10 cellular contexts compared by ENCODE assay signal in the genomic region with DNA sequence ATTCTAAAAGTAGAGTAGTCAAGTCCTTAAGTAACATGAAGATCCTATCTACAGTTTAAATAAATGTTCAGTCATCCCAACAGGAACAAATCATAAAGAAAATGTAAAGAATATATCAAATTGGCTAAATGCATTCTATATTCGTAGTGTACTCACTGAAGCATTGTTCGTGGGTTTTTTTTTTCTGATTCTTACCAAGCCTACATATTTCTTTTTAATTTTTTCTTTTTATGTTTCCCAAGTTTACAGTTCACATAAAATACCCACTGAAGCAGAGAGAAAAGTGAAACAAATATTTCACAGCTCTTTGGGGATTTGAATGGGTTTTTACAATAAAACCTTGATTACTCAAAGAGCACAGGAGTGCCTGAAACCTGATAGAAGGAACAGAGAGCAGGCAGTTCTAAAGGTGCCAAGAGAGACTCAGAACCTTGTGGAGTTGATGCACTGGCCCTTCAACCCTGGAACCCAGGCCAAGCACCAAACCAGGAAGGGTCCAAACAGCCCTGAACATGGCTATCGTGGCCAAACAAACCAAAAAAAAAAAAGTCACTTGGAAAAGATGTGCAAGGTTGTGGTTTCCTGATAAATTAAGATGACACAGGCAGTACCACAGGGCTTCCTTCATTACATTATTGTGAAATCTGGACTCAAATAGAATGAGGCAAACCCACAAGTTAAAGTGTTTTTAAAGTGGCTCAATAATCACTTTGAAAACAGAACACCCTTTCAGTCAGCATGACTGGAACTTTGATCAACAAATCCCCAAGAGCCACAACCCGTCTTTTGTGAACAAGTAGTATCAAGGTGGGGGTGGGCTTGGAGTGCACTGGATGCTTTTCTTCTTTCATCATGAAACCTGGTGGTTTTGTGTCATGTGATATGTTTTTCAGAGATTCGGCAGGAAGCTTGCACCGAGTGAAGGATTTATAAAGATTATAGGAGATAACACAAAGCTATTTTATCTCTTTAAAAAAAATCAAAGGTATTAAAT.
DNase-seq lines count a peak whose midpoint lies in the region; ATAC-seq and TF ChIP-seq lines count a peak whose summit lies in the region.
"Had no signal": no experiment of that assay in that cellular context is flagged by ENCODE, and none has a peak within 500 bp of the region (broad histone marks: within the 10 kb centered on the region; RNA-seq: fewer than 3 reads in every experiment).

No MANE protein-coding gene starts in this region.

- H3K79me2 ChIP-seq in hepatocyte = no peaks in the 10 kb centered on the region

- DNase-seq in DMS153 (lab: John Stamatoyannopoulos, UW) = peak; percentile 53
- DNase-seq in DMS153 treated with DMSO at 0.1 percent for 48 hours (lab: John Stamatoyannopoulos, UW; ENCODE audit: unreplicated experiment) = no peak
- peak; percentile 46 for DNase-seq in HuH-7.5 (ENCODE audit: low spot score)
- peak; percentile 0 for DNase-seq in T-helper 22 cell (ENCODE audit: low read depth)
- DNase-seq in hepatocyte (ENCODE audit: low spot score) = peak; percentile 55
- DNase-seq in tibial nerve (ENCODE audit: low spot score in 2 of 2) = peak in 1 of 2 donors; percentile 47

- H3K27ac ChIP-seq in hepatocyte (peak overlapping the region; percentile 75), tibial nerve (peak overlapping the region in 2 of 4 donors; percentile 19 to 43)
- H3K27ac ChIP-seq: 22Rv1 had no signal

- no peaks in the 10 kb centered on the region for H4K20me1 ChIP-seq in hepatocyte (ENCODE audit: insufficient read depth, poor library complexity, severe bottlenecking)

- peak overlapping the region; percentile 34 for H3K4me2 ChIP-seq in hepatocyte

- ATAC-seq in HG03045 (IDR thresholded peaks at IDR 0.05; ENCODE audit: unreplicated experiment) = no peak
- no peak for ATAC-seq in GM18519 (IDR thresholded peaks at IDR 0.05; ENCODE audit: low FRiP score, unreplicated experiment)

- H2AFZ ChIP-seq in hepatocyte = peak overlapping the region; percentile 34

- WGBS in hepatocyte (ENCODE audit: low lambda C conversion rate, missing lambda C conversion rate) = 36% methylated on average over 6 of the region's 6 CpGs
- WGBS in tibial nerve, 2 donors = 39 to 54% methylated on average over 6 of the region's 6 CpGs

- H3K27me3 ChIP-seq in hepatocyte (no peaks in the 10 kb centered on the region), tibial nerve (no peaks in the 10 kb centered on the region)

- no peak for TF ChIP-seq POLR2A in tibial nerve (IDR thresholded peaks at IDR 0.05)

- no peaks in the 10 kb centered on the region for H3K9me3 ChIP-seq in hepatocyte (ENCODE audit: low read depth)
- H3K9me3 ChIP-seq in tibial nerve = no peaks in the 10 kb centered on the region

- TF ChIP-seq CTCF in hepatocyte (IDR thresholded peaks at IDR 0.05; ENCODE audit: poor library complexity) (no peak), tibial nerve (IDR thresholded peaks at IDR 0.05) (no peak)

- H3K36me3 ChIP-seq in hepatocyte (replicated peaks; ENCODE audit: insufficient read depth, low read depth) (no peaks in the 10 kb centered on the region), tibial nerve (no peaks in the 10 kb centered on the region)

- TF ChIP-seq EP300 in tibial nerve (IDR thresholded peaks at IDR 0.05) = peak; percentile 18 to 82

- H3K4me3 ChIP-seq in hepatocyte (no peak overlapping the region), tibial nerve (no peak overlapping the region)
- H3K4me3 ChIP-seq: skin epidermis had no signal

- H3K9me2 ChIP-seq in hepatocyte (replicated peaks; ENCODE audit: insufficient read depth) = no peaks in the 10 kb centered on the region

- H3K4me1 ChIP-seq in hepatocyte (ENCODE audit: insufficient read depth) (peaks cover 21% of the 10 kb centered on the region), tibial nerve (peaks cover 0 to 24% (median 3%) of the 10 kb centered on the region in 4 donors)
